Comparison of ENCODE assay signal across 8 cellular contexts in genomic region chr3:49786357-49787181, GRCh38. TPM values are rescaled to one million over a fixed set of nuclear protein-coding genes. Genes with fewer than 3 reads are reported as not detected.
DNase-seq lines count a peak whose midpoint lies in the region; ATAC-seq and TF ChIP-seq lines count a peak whose summit lies in the region.

Gene IP6K1, minus strand, starts transcription at chr3:49786542. Its CDS starts 38,502 bp downstream, at chr3:49748040.

- DNase-seq in ACHN: peak; percentile 99
- peak; percentile 77 for DNase-seq in NCI-H2196 treated with DMSO at 0.1 percent for 48 hours (lab: John Stamatoyannopoulos, UW; ENCODE audit: unreplicated experiment)
- peak; percentile 100 for DNase-seq in breast epithelium (ENCODE audit: low spot score in 2 of 2)

- H3K4me1 ChIP-seq in breast epithelium: peaks cover 0 to 6% of the 10 kb centered on the region in 2 donors
- H3K4me1 ChIP-seq in skeletal muscle tissue (ENCODE audit: control insufficient read depth in 3 of 3, insufficient read depth in 3 of 3, low read length in 3 of 3): peaks cover 15 to 23% (median 18%) of the 10 kb centered on the region in 3 donors

- H3K4me3 ChIP-seq in breast epithelium: peak within 1 kb of the TSS; percentile 89 to 100 (median 100)
- H3K4me3 ChIP-seq in iPS-18c (ENCODE audit: insufficient read depth, low read depth, low read length): peak within 1 kb of the TSS; percentile 93
- peak within 1 kb of the TSS; percentile 72 to 92 (median 90) for H3K4me3 ChIP-seq in skeletal muscle tissue (ENCODE audit: low read length in 3 of 3)

- H3K9me3 ChIP-seq in breast epithelium (no peaks in the 10 kb centered on the region), iPS-18c (ENCODE audit: control insufficient read depth, insufficient read depth, low read length) (no peaks in the 10 kb centered on the region), skeletal muscle tissue (ENCODE audit: control insufficient read depth in 3 of 3, low read length in 3 of 3) (no peaks in the 10 kb centered on the region)

- ATAC-seq in GM18870 (IDR thresholded peaks at IDR 0.05; ENCODE audit: unreplicated experiment) (peak; percentile 99), HG03135 (IDR thresholded peaks at IDR 0.05; ENCODE audit: unreplicated experiment) (peak; percentile 98)

- peak within 1 kb of the TSS; percentile 95 for H3K27ac ChIP-seq in VCaP
- H3K27ac ChIP-seq in breast epithelium: peak within 1 kb of the TSS; percentile 97 to 99
- H3K27ac ChIP-seq in skeletal muscle tissue (ENCODE audit: low read depth, low read length): peak within 1 kb of the TSS; percentile 89

- peak; percentile 89 for TF ChIP-seq POLR2A in breast epithelium (IDR thresholded peaks at IDR 0.05)

- in situ Hi-C loops in ACHN (cut with HindIII; ENCODE audit: low pct_ligation_motif_present, low pct_unique_long_range_greater_than_20kb, low sequenced_read_pairs): no loop called here

- H3K36me3 ChIP-seq in breast epithelium: no peaks in the 10 kb centered on the region
- H3K36me3 ChIP-seq in skeletal muscle tissue (ENCODE audit: control insufficient read depth in 3 of 3, insufficient read depth in 3 of 3, low read length in 3 of 3): peaks cover 0 to 6% (median 3%) of the 10 kb centered on the region in 3 donors

- no peaks in the 10 kb centered on the region for H3K27me3 ChIP-seq in breast epithelium
- no peaks in the 10 kb centered on the region for H3K27me3 ChIP-seq in skeletal muscle tissue (ENCODE audit: control insufficient read depth in 3 of 3, insufficient read depth in 3 of 3, low read length in 3 of 3)

- H3K9ac ChIP-seq in skeletal muscle tissue (ENCODE audit: low read depth in 1 of 3, low read length in 3 of 3): peak within 1 kb of the TSS; percentile 82 to 93 (median 91)

- no peak for TF ChIP-seq CTCF in VCaP (conservative IDR thresholded peaks at IDR 0.05)
- TF ChIP-seq CTCF in breast epithelium (IDR thresholded peaks at IDR 0.05): peak in 1 of 3 donors; percentile 17

- intact Hi-C loops in breast epithelium (cut with DNase I; ENCODE audit: low total_unique reads): no loop called here

RNA-seq across cellular contexts. Expression of gene IP6K1, which starts in this region (rescaled TPM):
- total RNA-seq in breast epithelium: 10 to 100 TPM; 24.8 to 45.9 (median 45.8) TPM
- total RNA-seq in skeletal muscle tissue: 23.5 TPM

Comparison
In these comparisons a context has a peak if more than half of its experiments do, and no peak if none do; other contexts are left out.
1. Peak in every context shown above with its lines: DNase-seq, ATAC-seq, H3K4me3 ChIP-seq and H3K27ac ChIP-seq.